ENCODE assay signal across 12 cellular contexts in genomic region chr5:133472829-133473228, GRCh38.
A peak's percentile ranks its signal among the peaks of the same experiment; 100 is the strongest.
DNase-seq lines count a peak whose midpoint lies in the region; ATAC-seq and TF ChIP-seq lines count a peak whose summit lies in the region.
"Had no signal": no experiment of that assay in that cellular context is flagged by ENCODE, and none has a peak within 500 bp of the region (broad histone marks: within the 10 kb centered on the region; RNA-seq: fewer than 3 reads in every experiment).

No MANE protein-coding gene starts in this region.

- H3K27ac ChIP-seq in RWPE1 = no peak overlapping the region
- H3K27ac ChIP-seq: BLaER1 treated with 17β-estradiol and CSF1 and Interleukin-3, amounts not matched to agents 10 nM and 100 nM; GM23248 had no signal

- intact Hi-C loops in Right ventricle myocardium inferior (cut with DNase I) (no loop called here), left ventricle myocardium superior (cut with micrococcal nuclease) (no loop called here)

- H3K4me3 ChIP-seq in epithelial cell of esophagus (ENCODE audit: low read length) = no peak overlapping the region
- H3K4me3 ChIP-seq: BLaER1 treated with 17β-estradiol and CSF1 and Interleukin-3, amounts not matched to agents 10 nM and 100 nM; GM23248 had no signal

- CTCF ChIA-PET in RWPE1 (lab: Yijun Ruan, JAX) = interaction anchor here (0.7 to 1.6 kb wide), 3 partner anchors 15 to 49 kb away, joined by 3 to 5 read pairs (median 5); no protein-coding TSS in a partner anchor

- POLR2A ChIA-PET in RWPE1 (lab: Yijun Ruan, JAX; ENCODE audit: low non-redundant PET) = no interaction called here

- TF ChIP-seq CTCF in RWPE1 (conservative IDR thresholded peaks at IDR 0.05; ENCODE audit: low read depth) (no peak), epithelial cell of esophagus (IDR thresholded peaks at IDR 0.05; ENCODE audit: insufficient read depth, low read depth, low read length, missing control alignments) (peak; percentile 8), omental fat pad (IDR thresholded peaks at IDR 0.05) (no peak)

- peak; percentile 34 for ATAC-seq in Right ventricle myocardium inferior
- no peak for ATAC-seq in left ventricle myocardium superior
- ATAC-seq in omental fat pad (ENCODE audit: low FRiP score) = no peak
- no peak for ATAC-seq in HG02678 (IDR thresholded peaks at IDR 0.05; ENCODE audit: unreplicated experiment)
- ATAC-seq: HCT116 had no signal

- DNase-seq in Right ventricle myocardium inferior (ENCODE audit: missing footprints) (no peak), left ventricle myocardium superior (no peak), RWPE1 (ENCODE audit: low spot score) (peak; percentile 18), epithelial cell of esophagus (ENCODE audit: low read depth) (peak; percentile 46), omental fat pad (ENCODE audit: low spot score) (no peak), NCI-H146 (lab: John Stamatoyannopoulos, UW) (no peak)
- DNase-seq: ACHN; CD4-positive, CD25-positive, alpha-beta regulatory T cell; GM23248 had no signal

Comparison
In these comparisons a context has a peak if more than half of its experiments do, and no peak if none do; other contexts are left out.
1. DNase-seq: peak in RWPE1 (single experiment) and epithelial cell of esophagus (single experiment); none in Right ventricle myocardium inferior (single experiment), left ventricle myocardium superior (single experiment), omental fat pad (single experiment) and NCI-H146 (single experiment).